8 cellular contexts compared by ENCODE assay signal in the genomic region with DNA sequence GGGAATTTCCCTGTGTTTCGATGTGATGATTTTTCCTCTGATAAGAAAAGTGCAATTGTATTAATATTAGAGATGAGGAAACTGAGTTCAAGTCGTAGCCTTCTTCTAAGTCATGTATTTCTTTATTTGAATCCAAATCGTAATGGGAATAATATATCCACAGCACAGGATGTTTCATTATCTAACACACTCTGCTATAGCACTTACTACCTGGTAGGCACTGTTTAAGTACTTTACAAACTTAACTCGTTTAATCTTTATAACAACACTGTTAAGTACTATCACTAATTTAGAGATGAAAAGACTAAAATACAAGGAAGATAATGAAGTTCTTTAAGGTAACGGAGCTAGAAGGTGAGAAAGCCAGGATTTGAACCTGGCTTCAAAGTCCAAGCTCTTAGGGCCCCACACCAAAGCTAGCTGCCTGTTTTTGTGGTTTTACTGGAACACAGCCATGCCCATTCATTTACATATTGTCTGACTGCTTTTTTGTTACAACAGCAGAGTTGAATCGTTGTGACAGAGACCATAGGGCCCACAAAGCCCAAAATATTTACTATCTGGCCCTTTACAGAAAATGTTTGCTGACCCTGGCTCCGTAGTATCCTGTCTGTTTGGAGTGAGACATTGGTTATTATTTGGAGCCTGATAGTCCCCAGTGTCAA. TPM values are rescaled to one million over a fixed set of nuclear protein-coding genes. Genes with fewer than 3 reads are reported as not detected.
DNase-seq lines count a peak whose midpoint lies in the region; ATAC-seq and TF ChIP-seq lines count a peak whose summit lies in the region.

No MANE protein-coding gene starts in this region.

- 65% methylated on average over 7 of the region's 7 CpGs for WGBS in right cardiac atrium

- H3K27ac ChIP-seq in right atrium auricular region: peak overlapping the region; percentile 51 to 78
- no peak overlapping the region for H3K27ac ChIP-seq in right cardiac atrium (ENCODE audit: low read length)

- no peak for ATAC-seq in right cardiac atrium
- no peak for ATAC-seq in GM18505 (IDR thresholded peaks at IDR 0.05; ENCODE audit: unreplicated experiment)

- DNase-seq in right atrium auricular region (ENCODE audit: low spot score) (no peak), right cardiac atrium (no peak), M059J (ENCODE audit: low read depth) (peak; percentile 72), amniotic epithelial cell (ENCODE audit: low read depth) (peak; percentile 49), H7 (no peak), NCI-H510A treated with DMSO at 0.1 percent for 48 hours (lab: John Stamatoyannopoulos, UW) (no peak)
- DNase-seq in activated CD4-positive, alpha-beta T cell treated with anti-CD3 and anti-CD28 coated beads, Interleukin-2, amount 50 U/mL, for 1 hour: no peak

- H3K9me3 ChIP-seq in right atrium auricular region (no peaks in the 10 kb centered on the region), right cardiac atrium (ENCODE audit: control insufficient read depth, low read length) (no peaks in the 10 kb centered on the region)

- no peak overlapping the region for H3K4me3 ChIP-seq in right atrium auricular region
- no peak overlapping the region for H3K4me3 ChIP-seq in right cardiac atrium (ENCODE audit: low read length)
- no peak overlapping the region for H3K4me3 ChIP-seq in H7 (ENCODE audit: insufficient read depth, low read depth, low read length)

- H3K27me3 ChIP-seq in right atrium auricular region (no peaks in the 10 kb centered on the region), right cardiac atrium (ENCODE audit: control insufficient read depth, insufficient read depth) (no peaks in the 10 kb centered on the region), H7 (ENCODE audit: control insufficient read depth, insufficient read depth, low read length) (no peaks in the 10 kb centered on the region)

- H3K4me1 ChIP-seq in right atrium auricular region (peaks cover 0 to 34% of the 10 kb centered on the region in 2 donors), right cardiac atrium (ENCODE audit: control insufficient read depth, insufficient read depth, low read length) (peaks cover 6% of the 10 kb centered on the region)

- no peak for TF ChIP-seq POLR2A in GM18505 (IDR thresholded peaks at IDR 0.05; ENCODE audit: borderline replicate concordance, extremely low read depth, insufficient read depth, insufficient read length)

- no peak for TF ChIP-seq CTCF in right atrium auricular region (IDR thresholded peaks at IDR 0.05)

- H3K36me3 ChIP-seq in right atrium auricular region (no peaks in the 10 kb centered on the region), H7 (replicated peaks; ENCODE audit: control insufficient read depth, insufficient read depth, low read length) (no peaks in the 10 kb centered on the region)

- intact Hi-C loops in right cardiac atrium (cut with DNase I): no loop called here

RNA-seq across cellular contexts. Expression of a gene that starts 9.5 kb away (rescaled TPM):
- 100 to 1,000 TPM; 188 to 284 TPM for total RNA-seq in right atrium auricular region
- 100 to 1,000 TPM in 1 of 4 donors, 10 to 100 TPM in 3; 79.9 to 194 (median 93.6) TPM for total RNA-seq in right cardiac atrium
- polyA plus RNA-seq in right cardiac atrium: 28.2 TPM
- total RNA-seq in M059J (2014; rRNA removed; shearing (Covaris generic)): 91.3 and 134 TPM in 2 replicates
- 46.5 and 71.8 TPM in 2 replicates for total RNA-seq in H7 (2014; rRNA removed; shearing (Covaris generic))

Comparison
In these comparisons a context has a peak if more than half of its experiments do, and no peak if none do; other contexts are left out.
1. DNase-seq: peak in M059J (single experiment) and amniotic epithelial cell (single experiment); none in right atrium auricular region (single experiment), right cardiac atrium (0 of 3), H7 (single experiment), NCI-H510A treated with DMSO at 0.1 percent for 48 hours (single experiment) and activated CD4-positive, alpha-beta T cell treated with anti-CD3 and anti-CD28 coated beads, Interleukin-2, amount 50 U/mL, for 1 hour (single experiment).